ENCODE assay signal across 19 cellular contexts in genomic region chr2:15547100-15547499, GRCh38. TPM values are rescaled to one million over a fixed set of nuclear protein-coding genes. Genes with fewer than 3 reads are reported as not detected.
A peak's percentile ranks its signal among the peaks of the same experiment; 100 is the strongest.
DNase-seq lines count a peak whose midpoint lies in the region; ATAC-seq and TF ChIP-seq lines count a peak whose summit lies in the region.
"Had no signal": no experiment of that assay in that cellular context is flagged by ENCODE, and none has a peak within 500 bp of the region (broad histone marks: within the 10 kb centered on the region; RNA-seq: fewer than 3 reads in every experiment).

No MANE protein-coding gene starts in this region.

- no peaks in the 10 kb centered on the region for H3K27me3 ChIP-seq in PC-3 (ENCODE audit: low read length)
- H3K27me3 ChIP-seq: BLaER1, SJSA1 had no signal

- H3K27ac Mint-ChIP-seq in activated CD4-positive, alpha-beta memory T cell treated with anti-CD3 and anti-CD28 coated beads, Interleukin-2, amount 10 ng/mL, durations not matched to agents 7 days and 5 days: no peak overlapping the region
- no peak overlapping the region for H3K27ac Mint-ChIP-seq in activated T-cell treated with anti-CD3 and anti-CD28 coated beads, Interleukin-2, amount 50 U/mL, for 24 hours
- H3K27ac Mint-ChIP-seq: CD8-positive, alpha-beta T cell had no signal

- no peaks in the 10 kb centered on the region for H3K9me3 ChIP-seq in PC-3 (ENCODE audit: low read length)
- H3K9me3 ChIP-seq: BLaER1, SJSA1 had no signal

- peaks cover 1% of the 10 kb centered on the region; the same call in 1 of the 2 replicates for H3K36me3 ChIP-seq in PC-3 (ENCODE audit: low read depth, low read length)

- H3K4me3 ChIP-seq in PC-3 (ENCODE audit: low read length) (no peak overlapping the region), fibroblast of mammary gland (ENCODE audit: control insufficient read depth, low read depth, low read length) (no peak overlapping the region)
- H3K4me3 ChIP-seq: BLaER1, PC-9, SJSA1 had no signal

- no TSS peak for BruUV-seq in PC-3 (replicated peaks; lab: Mats Ljungman, UMichigan)

- intact Hi-C loops in PC-3 (cut with micrococcal nuclease): no loop called here

- H3K27me3 Mint-ChIP-seq in activated CD4-positive, alpha-beta memory T cell treated with anti-CD3 and anti-CD28 coated beads, Interleukin-2, amount 10 ng/mL, durations not matched to agents 7 days and 5 days: no peaks in the 10 kb centered on the region
- H3K27me3 Mint-ChIP-seq in activated T-cell treated with anti-CD3 and anti-CD28 coated beads, Interleukin-2, amount 50 U/mL, for 24 hours: no peaks in the 10 kb centered on the region

- no peaks in the 10 kb centered on the region for H3K4me1 ChIP-seq in PC-3 (ENCODE audit: insufficient read depth, low read length)
- H3K4me1 ChIP-seq: BLaER1, SJSA1 had no signal

- no peaks in the 10 kb centered on the region for H3K79me2 ChIP-seq in PC-3 (ENCODE audit: low read length)

- H2AFZ ChIP-seq in PC-3 (ENCODE audit: low read length): no peak overlapping the region
- H2AFZ ChIP-seq: PC-9 had no signal

- DNase-seq in NCI-H2171 treated with DMSO at 0.1 percent for 48 hours (lab: John Stamatoyannopoulos, UW) (peak; percentile 61), NCI-H2171 (lab: John Stamatoyannopoulos, UW) (no peak), PC-3 (no peak), fibroblast of mammary gland (ENCODE audit: low read depth) (peak; percentile 40)
- DNase-seq in activated CD4-positive, alpha-beta memory T cell treated with anti-CD3 and anti-CD28 coated beads, Interleukin-2, amount 10 ng/mL, durations not matched to agents 7 days and 5 days: no peak
- no peak for DNase-seq in activated T-cell treated with anti-CD3 and anti-CD28 coated beads, Interleukin-2, amount 50 U/mL, for 24 hours
- DNase-seq: 8988T; CD8-positive, alpha-beta T cell; GDM1; H7; MM.1S; NCI-H1092 treated with DMSO at 0.1 percent for 48 hours; NCI-H187; NCI-H82; PC-9 had no signal

- H3K4me1 Mint-ChIP-seq in activated CD4-positive, alpha-beta memory T cell treated with anti-CD3 and anti-CD28 coated beads, Interleukin-2, amount 10 ng/mL, durations not matched to agents 7 days and 5 days: no peaks in the 10 kb centered on the region
- H3K4me1 Mint-ChIP-seq in activated T-cell treated with anti-CD3 and anti-CD28 coated beads, Interleukin-2, amount 50 U/mL, for 24 hours (ENCODE audit: low read depth): peaks cover 7% of the 10 kb centered on the region

- no peaks in the 10 kb centered on the region for H4K20me1 ChIP-seq in PC-3 (ENCODE audit: low read length)
- H4K20me1 ChIP-seq: BLaER1 had no signal

- POLR2A ChIA-PET in PC-3 (lab: Charles Lee; ENCODE audit: unreplicated experiment): no interaction called here
- POLR2A ChIA-PET in activated CD4-positive, alpha-beta memory T cell treated with anti-CD3 and anti-CD28 coated beads, Interleukin-2, amount 10 ng/mL, durations not matched to agents 7 days and 5 days (lab: Charles Lee): interaction anchor here (0.6 kb wide), 1 partner anchor 126 kb away, joined by 3 read pairs; no protein-coding TSS in a partner anchor

- H3K9me3 Mint-ChIP-seq in activated CD4-positive, alpha-beta memory T cell treated with anti-CD3 and anti-CD28 coated beads, Interleukin-2, amount 10 ng/mL, durations not matched to agents 7 days and 5 days: no peaks in the 10 kb centered on the region
- H3K9me3 Mint-ChIP-seq in activated T-cell treated with anti-CD3 and anti-CD28 coated beads, Interleukin-2, amount 50 U/mL, for 24 hours: no peaks in the 10 kb centered on the region
- H3K9me3 Mint-ChIP-seq: CD8-positive, alpha-beta T cell had no signal

- H3K9me2 ChIP-seq in PC-3 (replicated peaks; ENCODE audit: low read length): no peaks in the 10 kb centered on the region

- H3F3A ChIP-seq in PC-3 (ENCODE audit: low read length, unreplicated experiment): no peaks in the 10 kb centered on the region

- H3K36me3 Mint-ChIP-seq in activated CD4-positive, alpha-beta memory T cell treated with anti-CD3 and anti-CD28 coated beads, Interleukin-2, amount 10 ng/mL, durations not matched to agents 7 days and 5 days (ENCODE audit: low read depth): peaks cover 9% of the 10 kb centered on the region
- peaks cover 56% of the 10 kb centered on the region for H3K36me3 Mint-ChIP-seq in activated T-cell treated with anti-CD3 and anti-CD28 coated beads, Interleukin-2, amount 50 U/mL, for 24 hours (ENCODE audit: low read depth)

- CTCF ChIA-PET in PC-3 (lab: Charles Lee): no interaction called here
- CTCF ChIA-PET in activated CD4-positive, alpha-beta memory T cell treated with anti-CD3 and anti-CD28 coated beads, Interleukin-2, amount 10 ng/mL, durations not matched to agents 7 days and 5 days (lab: Charles Lee): interaction anchor here (0.7 to 1.9 kb wide), 4 partner anchors 8 to 54 kb away, joined by 3 to 9 read pairs (median 4); partner anchors contain the start of gene NBAS

- H3K4me2 ChIP-seq in PC-3 (ENCODE audit: low read length): no peak overlapping the region
- H3K4me2 ChIP-seq: BLaER1, PC-9 had no signal

- H3K27ac ChIP-seq in PC-3 (ENCODE audit: low read length): no peak overlapping the region
- H3K27ac ChIP-seq: BLaER1, PC-9, SJSA1 had no signal

- H3K4me3 Mint-ChIP-seq in activated CD4-positive, alpha-beta memory T cell treated with anti-CD3 and anti-CD28 coated beads, Interleukin-2, amount 10 ng/mL, durations not matched to agents 7 days and 5 days: no peak overlapping the region
- no peak overlapping the region for H3K4me3 Mint-ChIP-seq in activated T-cell treated with anti-CD3 and anti-CD28 coated beads, Interleukin-2, amount 50 U/mL, for 24 hours
- H3K4me3 Mint-ChIP-seq: CD8-positive, alpha-beta T cell had no signal

- ATAC-seq in PC-3: peak; percentile 56
- no peak for ATAC-seq in HG03159 (IDR thresholded peaks at IDR 0.05; ENCODE audit: unreplicated experiment)
- ATAC-seq in GM19351 (IDR thresholded peaks at IDR 0.05; ENCODE audit: unreplicated experiment): no peak
- ATAC-seq: CD8-positive, alpha-beta T cell had no signal

- no peak for TF ChIP-seq CTCF in PC-3 (conservative IDR thresholded peaks at IDR 0.05; ENCODE audit: low read depth, low read length)
- no peak for TF ChIP-seq CTCF in fibroblast of mammary gland (conservative IDR thresholded peaks at IDR 0.05; ENCODE audit: control insufficient read depth, insufficient read depth, low read depth, low read length)

- no peak overlapping the region for H3K9ac ChIP-seq in PC-3 (ENCODE audit: low read length)
- H3K9ac ChIP-seq: BLaER1 had no signal

RNA-seq across cellular contexts. Expression of gene NBAS, which starts 14.0 kb away (rescaled TPM):
- total RNA-seq in PC-3 (2014; rRNA removed): 37.2 and 45.1 TPM in 2 replicates
- total RNA-seq in activated CD4-positive, alpha-beta memory T cell treated with anti-CD3 and anti-CD28 coated beads, Interleukin-2, amount 10 ng/mL, durations not matched to agents 7 days and 5 days: 10 to 100 TPM; 30.5 to 31.1 TPM

RNA-seq across cellular contexts. Expression of gene DDX1, which starts 44.6 kb away (rescaled TPM):
- 57.4 and 62.6 TPM in 2 replicates for total RNA-seq in PC-3 (2014; rRNA removed)
- 10 to 100 TPM; 55.4 to 55.6 TPM for total RNA-seq in activated CD4-positive, alpha-beta memory T cell treated with anti-CD3 and anti-CD28 coated beads, Interleukin-2, amount 10 ng/mL, durations not matched to agents 7 days and 5 days

Comparison
In these comparisons a context has a peak if more than half of its experiments do, and no peak if none do; other contexts are left out.
1. DNase-seq: peak in NCI-H2171 treated with DMSO at 0.1 percent for 48 hours (single experiment) and fibroblast of mammary gland (single experiment); none in NCI-H2171 (single experiment), PC-3 (single experiment), activated CD4-positive, alpha-beta memory T cell treated with anti-CD3 and anti-CD28 coated beads, Interleukin-2, amount 10 ng/mL, durations not matched to agents 7 days and 5 days (single experiment) and activated T-cell treated with anti-CD3 and anti-CD28 coated beads, Interleukin-2, amount 50 U/mL, for 24 hours (single experiment).